In the genomic region with DNA sequence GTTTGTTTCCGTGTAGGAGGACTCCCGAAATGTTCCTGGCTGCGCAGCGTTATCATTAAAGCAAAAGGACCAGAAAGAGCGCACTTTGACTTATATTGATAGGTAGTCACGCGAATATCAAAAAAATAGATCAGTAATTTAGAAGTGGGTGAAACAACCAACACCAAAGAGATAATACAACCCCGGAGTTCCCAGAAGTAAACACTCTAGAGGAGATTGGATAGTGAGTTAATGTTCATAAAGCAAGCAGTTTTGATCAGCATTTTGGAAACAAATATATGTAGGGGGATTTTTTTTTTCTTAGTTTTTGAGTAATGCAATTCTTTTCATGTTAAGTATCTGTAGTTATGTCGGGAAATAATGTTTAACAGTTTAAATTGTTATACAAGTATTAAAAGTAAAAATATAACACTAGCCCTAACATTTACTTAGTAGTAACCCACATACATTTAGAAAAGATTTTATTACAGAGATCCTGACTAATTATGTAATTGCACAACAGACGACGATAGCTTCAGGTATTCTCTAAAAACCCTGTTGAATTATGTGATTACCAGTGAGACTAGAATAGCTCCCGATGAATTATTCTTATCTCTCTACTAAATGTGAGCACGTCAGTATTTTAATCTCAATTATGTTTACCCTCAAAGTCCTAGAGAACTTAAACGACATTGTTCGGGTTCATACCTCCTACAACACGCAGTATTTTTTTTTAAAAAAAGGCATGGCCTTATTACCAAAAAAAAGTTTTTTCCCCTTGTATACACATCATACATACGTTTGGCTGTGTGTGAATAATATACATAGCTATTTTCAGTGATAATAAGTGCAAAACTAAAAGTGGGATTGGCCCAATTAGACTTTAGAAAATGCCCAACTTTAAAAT, we compare ENCODE assay signal across 8 cellular contexts. TPM values are rescaled to one million over a fixed set of nuclear protein-coding genes. Genes with fewer than 3 reads are reported as not detected.
DNase-seq lines count a peak whose midpoint lies in the region; ATAC-seq and TF ChIP-seq lines count a peak whose summit lies in the region.

No MANE protein-coding gene starts in this region.

- H3K27ac ChIP-seq in liver (ENCODE audit: low read depth in 1 of 2, low read length in 2 of 2) (peak overlapping the region; percentile 87 to 97), transverse colon (peak overlapping the region; percentile 91 to 96 (median 95))

- TF ChIP-seq CTCF in NB4 (IDR thresholded peaks at IDR 0.05; ENCODE audit: low read depth, low read length) (no peak), brain (conservative IDR thresholded peaks at IDR 0.05) (no peak), liver (IDR thresholded peaks at IDR 0.05; ENCODE audit: low read depth, low read length, missing input control) (no peak), transverse colon (IDR thresholded peaks at IDR 0.05) (no peak)

- POLR2A ChIA-PET in activated CD4-positive, alpha-beta T cell treated with anti-CD3 and anti-CD28 coated beads for 36 hours (lab: Charles Lee): no interaction called here

- peak overlapping the region; percentile 39 to 69 for H3K9ac ChIP-seq in liver (ENCODE audit: low read depth in 1 of 2, low read length in 2 of 2)

- ATAC-seq in activated CD4-positive, alpha-beta T cell treated with anti-CD3 and anti-CD28 coated beads for 36 hours: no peak

- TF ChIP-seq EP300 in transverse colon (IDR thresholded peaks at IDR 0.05; ENCODE audit: low read depth): no peak

- H3K4me3 ChIP-seq in NB4 (ENCODE audit: low read depth, low read length): peak overlapping the region; percentile 63
- H3K4me3 ChIP-seq in liver (ENCODE audit: low read depth in 1 of 3, low read length in 3 of 3): peak overlapping the region; percentile 60 to 95 (median 94)
- H3K4me3 ChIP-seq in transverse colon: peak overlapping the region; percentile 80 to 97 (median 86)

- H3K9me3 Mint-ChIP-seq in activated CD4-positive, alpha-beta T cell treated with anti-CD3 and anti-CD28 coated beads for 36 hours (ENCODE audit: low read depth): no peaks in the 10 kb centered on the region
- peaks cover 0 to 3% (median 0%) of the 10 kb centered on the region in 5 experiments for H3K9me3 Mint-ChIP-seq in brain

- H3K4me1 ChIP-seq in liver (ENCODE audit: control insufficient read depth in 4 of 4, insufficient read depth in 4 of 4, low read length in 3 of 4): peaks cover 0 to 42% (median 36%) of the 10 kb centered on the region in 4 donors
- peaks cover 7 to 37% (median 18%) of the 10 kb centered on the region in 4 donors for H3K4me1 ChIP-seq in transverse colon

- TF ChIP-seq RAD21 in liver (IDR thresholded peaks at IDR 0.05): no peak

- H3K4me3 Mint-ChIP-seq in activated CD4-positive, alpha-beta T cell treated with anti-CD3 and anti-CD28 coated beads for 36 hours: peak overlapping the region; percentile 69
- peak overlapping the region; percentile 85 to 93 (median 87) for H3K4me3 Mint-ChIP-seq in brain

- WGBS in liver: 20% methylated on average over 17 of the region's 17 CpGs
- WGBS in transverse colon (ENCODE audit: low coverage in 1 of 2), 2 donors: 21 to 28% methylated on average over 16 to 17 of the region's 17 CpGs

- intact Hi-C loops in activated CD4-positive, alpha-beta T cell treated with anti-CD3 and anti-CD28 coated beads for 36 hours (cut with DNase I, micrococcal nuclease): loop anchor here (10.0 kb wide), 5 partner anchors 371 to 1231 kb away; a partner anchor contains a TSS
- intact Hi-C loops in transverse colon (cut with DNase I; ENCODE audit: low total_unique reads): no loop called here

- peaks cover 45% of the 10 kb centered on the region for H3K27me3 Mint-ChIP-seq in activated CD4-positive, alpha-beta T cell treated with anti-CD3 and anti-CD28 coated beads for 36 hours
- peaks cover 13% of the 10 kb centered on the region for H3K27me3 Mint-ChIP-seq in brain

- H3K9me3 ChIP-seq in liver (ENCODE audit: control insufficient read depth in 4 of 4, low read length in 3 of 4): no peaks in the 10 kb centered on the region
- no peaks in the 10 kb centered on the region for H3K9me3 ChIP-seq in transverse colon

- H3K27me3 ChIP-seq in liver (ENCODE audit: control insufficient read depth in 4 of 4, insufficient read depth in 4 of 4, low read length in 3 of 4): no peaks in the 10 kb centered on the region
- no peaks in the 10 kb centered on the region for H3K27me3 ChIP-seq in transverse colon

- H3K4me1 Mint-ChIP-seq in activated CD4-positive, alpha-beta T cell treated with anti-CD3 and anti-CD28 coated beads for 36 hours: peaks cover 23% of the 10 kb centered on the region
- peaks cover 70% of the 10 kb centered on the region for H3K4me1 Mint-ChIP-seq in brain

- H3K36me3 ChIP-seq in liver (ENCODE audit: control insufficient read depth in 4 of 4, insufficient read depth in 3 of 4, low read depth in 1 of 4, low read length in 3 of 4): no peaks in the 10 kb centered on the region
- no peaks in the 10 kb centered on the region for H3K36me3 ChIP-seq in transverse colon

- no peaks in the 10 kb centered on the region for H3K36me3 Mint-ChIP-seq in activated CD4-positive, alpha-beta T cell treated with anti-CD3 and anti-CD28 coated beads for 36 hours (ENCODE audit: low read depth)
- no peaks in the 10 kb centered on the region for H3K36me3 Mint-ChIP-seq in brain

- TF ChIP-seq POLR2A in NB4 (IDR thresholded peaks at IDR 0.05; ENCODE audit: extremely low read depth, insufficient read length) (no peak), transverse colon (IDR thresholded peaks at IDR 0.05) (no peak)

- in situ Hi-C loops in transverse colon (cut with MboI; ENCODE audit: low pct_ligation_motif_present in 1 of 4, low pct_unique_long_range_greater_than_20kb in 1 of 4, low sequenced_read_pairs in 3 of 4): no loop called here

- DNase-seq in activated CD4-positive, alpha-beta T cell treated with anti-CD3 and anti-CD28 coated beads for 36 hours: no peak
- no peak for DNase-seq in activated CD4-positive, alpha-beta T cell treated with anti-CD3 and anti-CD28 coated beads, Interleukin-2, amount 50 U/mL, for 1 hour
- no peak for DNase-seq in NB4 (ENCODE audit: low read depth)
- no peak for DNase-seq in transverse colon
- DNase-seq in GDM1 (lab: John Stamatoyannopoulos, UW): no peak
- no peak for DNase-seq in activated CD4-positive, CD25-positive, alpha-beta regulatory T cell (lab: John Stamatoyannopoulos, UW)

- H3K27ac Mint-ChIP-seq in activated CD4-positive, alpha-beta T cell treated with anti-CD3 and anti-CD28 coated beads for 36 hours: peak overlapping the region; percentile 45
- H3K27ac Mint-ChIP-seq in brain: peak overlapping the region; percentile 89 to 98 (median 98)

- CTCF ChIA-PET in activated CD4-positive, alpha-beta T cell treated with anti-CD3 and anti-CD28 coated beads for 36 hours (lab: Charles Lee): interaction anchor here (0.8 to 1.1 kb wide), 2 partner anchors 12 to 23 kb away, joined by 3 read pairs; no protein-coding TSS in a partner anchor

TF ChIP-seq in liver, 16 proteins besides CTCF, POLR2A, EP300 and RAD21:
- no peak for TF ChIP-seq RXRA (IDR thresholded peaks at IDR 0.05)
- TF ChIP-seq, protein P1, sequence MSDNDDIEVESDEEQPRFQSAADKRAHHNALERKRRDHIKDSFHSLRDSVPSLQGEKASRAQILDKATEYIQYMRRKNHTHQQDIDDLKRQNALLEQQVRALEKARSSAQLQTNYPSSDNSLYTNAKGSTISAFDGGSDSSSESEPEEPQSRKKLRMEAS (IDR thresholded peaks at IDR 0.05): peak; percentile 23

RNA-seq across cellular contexts. Expression of a gene that starts 9.4 kb away (rescaled TPM):
- total RNA-seq in activated CD4-positive, alpha-beta T cell treated with anti-CD3 and anti-CD28 coated beads for 36 hours: not detected
- polyA plus RNA-seq in brain (ENCODE audit: insufficient read depth, low read depth, low replicate concordance): 49.5 TPM
- total RNA-seq in liver: 10 to 100 TPM in 1 of 2 donors, 1 to 10 TPM in 1; 3.2 to 23.2 TPM
- polyA plus RNA-seq in liver: 10 to 100 TPM in 1 of 2 donors, 1 to 10 TPM in 1; 4.2 to 11.7 TPM
- total RNA-seq in transverse colon: 100 to 1,000 TPM in 1 of 4 donors, 10 to 100 TPM in 3; 40.2 to 150 (median 83.7) TPM
